Comparison of ENCODE assay signal across 19 cellular contexts in the genomic region with DNA sequence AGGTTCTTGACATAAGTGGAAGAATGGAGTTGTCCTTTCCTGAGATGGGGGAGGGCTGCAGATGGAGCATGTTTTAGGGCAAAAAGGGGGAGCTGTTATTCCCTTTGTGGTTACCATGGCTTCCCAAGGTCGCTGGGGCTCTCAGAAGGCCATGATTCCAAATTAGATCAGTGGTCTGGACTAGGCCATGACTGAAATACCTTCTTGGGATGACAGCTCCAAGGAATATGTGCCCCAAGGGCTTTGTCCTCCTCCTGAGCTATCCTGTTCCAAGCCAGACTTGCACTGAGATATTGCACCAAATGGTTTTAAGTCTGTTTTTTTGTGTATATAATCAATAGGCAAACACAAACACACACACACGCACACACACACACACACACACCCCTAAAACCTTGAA. TPM values are rescaled to one million over a fixed set of nuclear protein-coding genes. Genes with fewer than 3 reads are reported as not detected.
DNase-seq lines count a peak whose midpoint lies in the region; ATAC-seq and TF ChIP-seq lines count a peak whose summit lies in the region.
"Had no signal": no experiment of that assay in that cellular context is flagged by ENCODE, and none has a peak within 500 bp of the region (broad histone marks: within the 10 kb centered on the region; RNA-seq: fewer than 3 reads in every experiment).

No MANE protein-coding gene starts in this region.

- H3K36me3 ChIP-seq in esophagus squamous epithelium (no peaks in the 10 kb centered on the region), A673 (ENCODE audit: insufficient read depth, low read length, poor library complexity, severe bottlenecking) (no peaks in the 10 kb centered on the region)
- H3K36me3 ChIP-seq: neural progenitor cell, right atrium auricular region, thoracic aorta had no signal

- H3K27me3 ChIP-seq in esophagus squamous epithelium = peaks cover 0 to 3% (median 0%) of the 10 kb centered on the region in 4 donors
- H3K27me3 ChIP-seq in A673 (replicated peaks; ENCODE audit: insufficient read depth, low read depth, low read length, poor library complexity) = no peaks in the 10 kb centered on the region
- H3K27me3 ChIP-seq: neural progenitor cell, right atrium auricular region had no signal

- POLR2A ChIA-PET in A673 (lab: Charles Lee; ENCODE audit: low non-redundant PET) = no interaction called here

- no peak overlapping the region for H3K4me3 ChIP-seq in esophagus squamous epithelium
- no peak overlapping the region for H3K4me3 ChIP-seq in lower leg skin (ENCODE audit: low read depth, poor library complexity, severe bottlenecking)
- H3K4me3 ChIP-seq in A673 (ENCODE audit: low read depth, low read length, poor library complexity, severe bottlenecking) = no peak overlapping the region
- H3K4me3 ChIP-seq: neural progenitor cell, right atrium auricular region, thoracic aorta had no signal

- TF ChIP-seq POLR2A in esophagus squamous epithelium (IDR thresholded peaks at IDR 0.05) = no peak
- TF ChIP-seq POLR2A in lower leg skin (IDR thresholded peaks at IDR 0.05) = no peak

- BruUV-seq in A673 (replicated peaks; lab: Mats Ljungman, UMichigan) = no TSS peak

- ATAC-seq in activated T-cell treated with anti-CD3 and anti-CD28 coated beads, Interleukin-2, amount 50 U/mL, for 4 hours = no peak
- ATAC-seq: left lobe of liver, Right ventricle myocardium inferior had no signal

- H3K27me3 Mint-ChIP-seq in activated T-cell treated with anti-CD3 and anti-CD28 coated beads, Interleukin-2, amount 50 U/mL, for 4 hours (ENCODE audit: low read depth) = no peaks in the 10 kb centered on the region
- H3K27me3 Mint-ChIP-seq in brain (peaks cover 21% of the 10 kb centered on the region), osteocyte (ENCODE audit: unreplicated experiment) (no peaks in the 10 kb centered on the region)

- no peak overlapping the region for H3K27ac ChIP-seq in esophagus squamous epithelium
- no peak overlapping the region for H3K27ac ChIP-seq in A673 (ENCODE audit: low read depth, low read length, poor library complexity, severe bottlenecking)
- H3K27ac ChIP-seq: neural progenitor cell, right atrium auricular region had no signal

- peak overlapping the region; percentile 51 for H3K4me3 Mint-ChIP-seq in activated T-cell treated with anti-CD3 and anti-CD28 coated beads, Interleukin-2, amount 50 U/mL, for 4 hours
- H3K4me3 Mint-ChIP-seq in brain (peak overlapping the region; percentile 70 to 97 (median 93)), osteocyte (ENCODE audit: unreplicated experiment) (peak overlapping the region; percentile 37)

- WGBS in esophagus squamous epithelium, 2 donors = 85 to 93% methylated on average over 2 of the region's 2 CpGs
- 85 to 91% methylated on average over 2 of the region's 2 CpGs for WGBS in lower leg skin, 2 donors

- intact Hi-C loops in esophagus squamous epithelium (cut with DNase I) = no loop called here
- intact Hi-C loops in lower leg skin (cut with DNase I; ENCODE audit: low total_unique reads) = no loop called here
- intact Hi-C loops in A673 (cut with micrococcal nuclease; ENCODE audit: unreplicated experiment) = loop anchor here (5.0 kb wide), 1 partner anchor 330 kb away; no protein-coding TSS in a partner anchor

- H3K9me3 ChIP-seq in esophagus squamous epithelium (peaks cover 0 to 25% (median 10%) of the 10 kb centered on the region in 3 donors), A673 (ENCODE audit: low read depth, low read length, poor library complexity, severe bottlenecking) (no peaks in the 10 kb centered on the region)

- peaks cover 25% of the 10 kb centered on the region for H3K9me3 Mint-ChIP-seq in activated T-cell treated with anti-CD3 and anti-CD28 coated beads, Interleukin-2, amount 50 U/mL, for 4 hours
- H3K9me3 Mint-ChIP-seq in brain (peaks cover 15 to 38% (median 23%) of the 10 kb centered on the region in 5 experiments), osteocyte (ENCODE audit: unreplicated experiment) (peaks cover 21% of the 10 kb centered on the region)

- H3K4me1 Mint-ChIP-seq in activated T-cell treated with anti-CD3 and anti-CD28 coated beads, Interleukin-2, amount 50 U/mL, for 4 hours (ENCODE audit: low read depth) = peaks cover 17% of the 10 kb centered on the region
- H3K4me1 Mint-ChIP-seq in brain (peaks cover 13% of the 10 kb centered on the region), osteocyte (ENCODE audit: unreplicated experiment) (peaks cover 7% of the 10 kb centered on the region)

- peak overlapping the region in 2 of 5 experiments; percentile 70 to 99 for H3K27ac Mint-ChIP-seq in brain
- no peak overlapping the region for H3K27ac Mint-ChIP-seq in osteocyte (ENCODE audit: unreplicated experiment)
- H3K27ac Mint-ChIP-seq: neural progenitor cell had no signal

- peaks cover 6% of the 10 kb centered on the region for H3K36me3 Mint-ChIP-seq in activated T-cell treated with anti-CD3 and anti-CD28 coated beads, Interleukin-2, amount 50 U/mL, for 4 hours (ENCODE audit: insufficient read depth)
- H3K36me3 Mint-ChIP-seq in brain = no peaks in the 10 kb centered on the region
- H3K36me3 Mint-ChIP-seq in osteocyte (ENCODE audit: unreplicated experiment) = peaks cover 2% of the 10 kb centered on the region
- H3K36me3 Mint-ChIP-seq: neural progenitor cell had no signal

- no peak for DNase-seq in activated T-cell treated with anti-CD3 and anti-CD28 coated beads, Interleukin-2, amount 50 U/mL, for 4 hours
- DNase-seq in activated T-cell treated with anti-CD3 and anti-CD28 coated beads, Interleukin-2, amount 50 U/mL, for 1 hour = no peak
- DNase-seq in M059J (ENCODE audit: low read depth) (peak; percentile 78), osteocyte (ENCODE audit: extremely low spot score, unreplicated experiment) (no peak), esophagus squamous epithelium (lab: John Stamatoyannopoulos, UW) (no peak), lower leg skin (ENCODE audit: low spot score in 2 of 2) (no peak), A673 (ENCODE audit: low spot score) (no peak)
- DNase-seq: ACHN; activated CD4-positive, alpha-beta T cell treated with anti-CD3 and anti-CD28 coated beads for 48 hours; activated gamma-delta T cell; effector CD4-positive, alpha-beta T cell; NCI-H1092 treated with DMSO at 0.1 percent for 48 hours; NCI-H82 had no signal

- CTCF ChIA-PET in A673 (lab: Charles Lee) = no interaction called here

- no peak for TF ChIP-seq CTCF in brain (conservative IDR thresholded peaks at IDR 0.05)
- TF ChIP-seq CTCF in osteocyte (IDR thresholded peaks at IDR 0.05) = no peak
- TF ChIP-seq CTCF in esophagus squamous epithelium (IDR thresholded peaks at IDR 0.05) = no peak
- TF ChIP-seq CTCF in lower leg skin (IDR thresholded peaks at IDR 0.05) = no peak
- TF ChIP-seq CTCF in A673 (conservative IDR thresholded peaks at IDR 0.05; ENCODE audit: low read depth, low read length) = no peak

- H3K4me1 ChIP-seq in esophagus squamous epithelium (peaks cover 0 to 28% (median 7%) of the 10 kb centered on the region in 3 donors), A673 (ENCODE audit: insufficient read depth, low read length, poor library complexity, severe bottlenecking) (peaks cover 3% of the 10 kb centered on the region)

RNA-seq across cellular contexts. Expression of a gene that starts 3.0 kb away (rescaled TPM):
- total RNA-seq in activated T-cell treated with anti-CD3 and anti-CD28 coated beads, Interleukin-2, amount 50 U/mL, for 4 hours = 100 to 1,000 TPM; 164 to 194 (median 182) TPM
- 53.9 and 103 TPM in 2 replicates for total RNA-seq in M059J (2014; rRNA removed; shearing (Covaris generic))
- 79.8 TPM for polyA plus RNA-seq in brain (ENCODE audit: insufficient read depth, low read depth, low replicate concordance)
- 79.8 and 82.5 TPM in 2 replicates for total RNA-seq in osteocyte
- 10 to 100 TPM; 28.7 to 65.6 (median 37.1) TPM for total RNA-seq in esophagus squamous epithelium
- 10 to 100 TPM; 41.1 to 48.3 (median 45.5) TPM for total RNA-seq in lower leg skin
- 59.8 and 65.3 TPM in 2 replicates for total RNA-seq in A673 (2021)

Comparison
In these comparisons a context has a peak if more than half of its experiments do, and no peak if none do; other contexts are left out.
1. H3K4me3 Mint-ChIP-seq: peak in every context shown above with its lines; median percentile 93 in brain; 51 in activated T-cell treated with anti-CD3 and anti-CD28 coated beads, Interleukin-2, amount 50 U/mL, for 4 hours; 37 in osteocyte.